Comparison of ENCODE assay signal across 13 cellular contexts in genomic region chr10:71395621-71396020, GRCh38. TPM values are rescaled to one million over a fixed set of nuclear protein-coding genes. Genes with fewer than 3 reads are reported as not detected.
DNase-seq lines count a peak whose midpoint lies in the region; ATAC-seq, FAIRE-seq and TF ChIP-seq lines count a peak whose summit lies in the region.
"Had no signal": no experiment of that assay in that cellular context is flagged by ENCODE, and none has a peak within 500 bp of the region (broad histone marks: within the 10 kb centered on the region; RNA-seq: fewer than 3 reads in every experiment).

No MANE protein-coding gene starts in this region.

- H2BK12ac ChIP-seq in H1 (ENCODE audit: low read depth, low read length) (no peak overlapping the region; the same call in 1 of the 2 replicates), trophoblast cell (ENCODE audit: low read length) (no peak overlapping the region)

- peak overlapping the region; percentile 12; the same call in 1 of the 2 replicates for H2BK15ac ChIP-seq in H1 (ENCODE audit: low read length)

- H3K9me3 ChIP-seq in H1 (ENCODE audit: insufficient read depth in 2 of 2, low read depth in 1 of 2, low read length in 1 of 2), result no peaks in the 10 kb centered on the region
- H3K9me3 ChIP-seq in trophoblast cell (ENCODE audit: insufficient read depth, low read depth, low read length), result peaks cover 3% of the 10 kb centered on the region
- H3K9me3 ChIP-seq: ascending aorta, upper lobe of left lung had no signal

- no peak overlapping the region for H3K27ac Mint-ChIP-seq in activated CD4-positive, alpha-beta T cell treated with anti-CD3 and anti-CD28 coated beads for 36 hours
- no peak overlapping the region for H3K27ac Mint-ChIP-seq in activated naive CD4-positive, alpha-beta T cell treated with anti-CD3 and anti-CD28 coated beads for 36 hours

- POLR2A ChIA-PET in activated CD4-positive, alpha-beta T cell treated with anti-CD3 and anti-CD28 coated beads for 36 hours (lab: Charles Lee), result no interaction called here
- POLR2A ChIA-PET in H1 (lab: Charles Lee; ENCODE audit: partially characterized antibody), result interaction anchor here (0.7 to 1.3 kb wide), 4 partner anchors 11 to 361 kb away, joined by 3 read pairs; no protein-coding TSS in a partner anchor

- H2BK5ac ChIP-seq in H1 (ENCODE audit: low read depth, low read length) (no peak overlapping the region), trophoblast cell (ENCODE audit: low read depth, low read length, poor library complexity) (no peak overlapping the region)

- H2AK5ac ChIP-seq in H1 (ENCODE audit: low read depth, low read length) (no peak overlapping the region), trophoblast cell (ENCODE audit: low read length) (no peak overlapping the region)

- no peak overlapping the region for H4K91ac ChIP-seq in H1 (replicated peaks; ENCODE audit: insufficient read length, low read length)
- H4K91ac ChIP-seq in trophoblast cell (ENCODE audit: low read depth, low read length), result no peak overlapping the region

- H3K14ac ChIP-seq in H1 (ENCODE audit: insufficient read length), result no peak overlapping the region
- H3K14ac ChIP-seq in trophoblast cell (ENCODE audit: low read length), result no peak overlapping the region

- no peak for FAIRE-seq in H1 (lab: Jason Lieb, UNC)
- FAIRE-seq: H54 had no signal

- peaks cover 0 to 18% (median 10%) of the 10 kb centered on the region in 4 experiments; a peak in 6 of 7 replicates for H3K4me1 ChIP-seq in H1 (replicated peaks in 1 of 4; ENCODE audit: control insufficient read depth in 3 of 4, insufficient read depth in 4 of 4, low read length in 3 of 4)
- H3K4me1 ChIP-seq in trophoblast cell (ENCODE audit: control insufficient read depth in 1 of 2, insufficient read depth in 2 of 2, low read length in 2 of 2), result peaks cover 4 to 6% of the 10 kb centered on the region in 2 experiments

- TF ChIP-seq EP300 in H1 (IDR thresholded peaks at IDR 0.05; ENCODE audit: borderline replicate concordance in 1 of 2, low read depth in 2 of 2, low read length in 2 of 2), result no peak

- H3K9me3 Mint-ChIP-seq in activated CD4-positive, alpha-beta T cell treated with anti-CD3 and anti-CD28 coated beads for 36 hours (ENCODE audit: low read depth), result no peaks in the 10 kb centered on the region
- no peaks in the 10 kb centered on the region for H3K9me3 Mint-ChIP-seq in activated naive CD4-positive, alpha-beta T cell treated with anti-CD3 and anti-CD28 coated beads for 36 hours

- H2BK120ac ChIP-seq in H1 (replicated peaks; ENCODE audit: low read depth, low read length), result no peak overlapping the region
- no peak overlapping the region for H2BK120ac ChIP-seq in trophoblast cell (ENCODE audit: insufficient read depth, low read length, poor library complexity)

- H3K9ac ChIP-seq in H1 (replicated peaks in 1 of 4; ENCODE audit: extremely low read depth in 1 of 4, low read depth in 3 of 4, low read length in 3 of 4) (no peak overlapping the region), trophoblast cell (ENCODE audit: low read length) (no peak overlapping the region)

- H3K36me3 Mint-ChIP-seq in activated CD4-positive, alpha-beta T cell treated with anti-CD3 and anti-CD28 coated beads for 36 hours (ENCODE audit: low read depth), result no peaks in the 10 kb centered on the region
- no peaks in the 10 kb centered on the region for H3K36me3 Mint-ChIP-seq in activated naive CD4-positive, alpha-beta T cell treated with anti-CD3 and anti-CD28 coated beads for 36 hours (ENCODE audit: low read depth)

- no peak for TF ChIP-seq POLR2A in H1 (IDR thresholded peaks at IDR 0.05; ENCODE audit: control extremely low read depth in 1 of 2, low read depth in 2 of 2, low read length in 2 of 2)

- no peak overlapping the region for H3K23ac ChIP-seq in H1 (ENCODE audit: insufficient read length)
- H3K23ac ChIP-seq in trophoblast cell (ENCODE audit: low read length), result no peak overlapping the region

- H3K56ac ChIP-seq in H1 (replicated peaks; ENCODE audit: insufficient read length, low read depth, low read length), result no peak overlapping the region

- H3K4me1 Mint-ChIP-seq in activated CD4-positive, alpha-beta T cell treated with anti-CD3 and anti-CD28 coated beads for 36 hours, result peaks cover 8% of the 10 kb centered on the region
- peaks cover 2% of the 10 kb centered on the region for H3K4me1 Mint-ChIP-seq in activated naive CD4-positive, alpha-beta T cell treated with anti-CD3 and anti-CD28 coated beads for 36 hours (ENCODE audit: low read depth)

- H4K12ac ChIP-seq in trophoblast cell (ENCODE audit: low read depth, low read length), result no peak overlapping the region

- H2AFZ ChIP-seq in H1 (ENCODE audit: low read length) (no peak overlapping the region), trophoblast cell (ENCODE audit: insufficient read depth, low read length, poor library complexity) (no peak overlapping the region)

- H3K4me2 ChIP-seq in H1 (ENCODE audit: insufficient read depth in 1 of 2, low read depth in 2 of 2, low read length in 2 of 2) (0 out of 4 replicates have a peak overlapping the region, but pooled peaks of 1 of the 2 experiments have one; percentile 63), trophoblast cell (ENCODE audit: low read length) (no peak overlapping the region)

- peaks cover 0 to 15% of the 10 kb centered on the region in 2 experiments for H4K20me1 ChIP-seq in H1 (replicated peaks in 1 of 2; ENCODE audit: control insufficient read depth in 1 of 2, insufficient read depth in 2 of 2, low read length in 2 of 2)

- DNase-seq in activated CD4-positive, alpha-beta T cell treated with anti-CD3 and anti-CD28 coated beads for 48 hours, result peak; percentile 10
- DNase-seq in activated CD4-positive, alpha-beta T cell treated with anti-CD3 and anti-CD28 coated beads for 36 hours, result no peak
- DNase-seq in HuH-7.5 (ENCODE audit: low spot score), result peak; percentile 49
- DNase-seq in H1 (ENCODE audit: low read depth in 1 of 2, low spot score in 2 of 2), result peak in 1 of 2 experiments; percentile 42
- peak; percentile 21 to 53 for DNase-seq in trophoblast cell
- no peak for DNase-seq in NOMO-1 treated with DMSO at 0.1 percent for 48 hours (lab: John Stamatoyannopoulos, UW; ENCODE audit: unreplicated experiment)
- no peak for DNase-seq in NCI-H128 (lab: John Stamatoyannopoulos, UW; ENCODE audit: unreplicated experiment)
- no peak for DNase-seq in activated naive CD4-positive, alpha-beta T cell treated with anti-CD3 and anti-CD28 coated beads for 36 hours
- DNase-seq: effector CD8-positive, alpha-beta T cell had no signal

- H3K27me3 Mint-ChIP-seq in activated CD4-positive, alpha-beta T cell treated with anti-CD3 and anti-CD28 coated beads for 36 hours, result peaks cover 51% of the 10 kb centered on the region
- peaks cover 58% of the 10 kb centered on the region for H3K27me3 Mint-ChIP-seq in activated naive CD4-positive, alpha-beta T cell treated with anti-CD3 and anti-CD28 coated beads for 36 hours (ENCODE audit: low read depth)

- intact Hi-C loops in activated CD4-positive, alpha-beta T cell treated with anti-CD3 and anti-CD28 coated beads for 36 hours (cut with DNase I, micrococcal nuclease), result loop anchor here (1.0 to 5.0 kb wide), 6 partner anchors 175 to 417 kb away; no protein-coding TSS in a partner anchor
- intact Hi-C loops in activated naive CD4-positive, alpha-beta T cell treated with anti-CD3 and anti-CD28 coated beads for 36 hours (cut with micrococcal nuclease), result loop anchor here (1.0 to 5.0 kb wide), 5 partner anchors 175 to 502 kb away; no protein-coding TSS in a partner anchor

- no peak overlapping the region for H4K8ac ChIP-seq in H1 (ENCODE audit: extremely low read depth, insufficient read depth, low read length)
- no peak overlapping the region for H4K8ac ChIP-seq in trophoblast cell (ENCODE audit: low read depth, low read length)

- ATAC-seq in activated CD4-positive, alpha-beta T cell treated with anti-CD3 and anti-CD28 coated beads for 36 hours, result no peak

- H3K79me2 ChIP-seq in H1 (ENCODE audit: control insufficient read depth in 1 of 2, insufficient read depth in 2 of 2, low read length in 2 of 2), result no peaks in the 10 kb centered on the region
- no peaks in the 10 kb centered on the region for H3K79me2 ChIP-seq in trophoblast cell (ENCODE audit: control insufficient read depth, insufficient read depth, low read length, poor library complexity)

- H3K36me3 ChIP-seq in H1 (ENCODE audit: control insufficient read depth in 2 of 4, insufficient read depth in 4 of 4, low read length in 3 of 4) (no peaks in the 10 kb centered on the region), trophoblast cell (ENCODE audit: control insufficient read depth in 1 of 2, insufficient read depth in 2 of 2, low read length in 2 of 2) (no peaks in the 10 kb centered on the region)
- H3K36me3 ChIP-seq: ascending aorta, upper lobe of left lung had no signal

- H3K4me3 Mint-ChIP-seq in activated CD4-positive, alpha-beta T cell treated with anti-CD3 and anti-CD28 coated beads for 36 hours, result no peak overlapping the region
- H3K4me3 Mint-ChIP-seq in activated naive CD4-positive, alpha-beta T cell treated with anti-CD3 and anti-CD28 coated beads for 36 hours, result no peak overlapping the region

- H3K23me2 ChIP-seq in H1 (ENCODE audit: low read depth, low read length), result peaks cover 14% of the 10 kb centered on the region; the same call in 1 of the 2 replicates

- CTCF ChIA-PET in activated CD4-positive, alpha-beta T cell treated with anti-CD3 and anti-CD28 coated beads for 36 hours (lab: Charles Lee), result interaction anchor here (0.7 to 4.5 kb wide), 12 partner anchors 11 to 447 kb away, joined by 3 to 37 read pairs (median 4); no protein-coding TSS in a partner anchor
- CTCF ChIA-PET in H1 (lab: Charles Lee; ENCODE audit: partially characterized antibody), result interaction anchor here (0.7 to 7.6 kb wide), 67 partner anchors 9 to 331 kb away, joined by 3 to 74 read pairs (median 5); partner anchors contain the start of gene SLC29A3
- CTCF ChIA-PET in activated naive CD4-positive, alpha-beta T cell treated with anti-CD3 and anti-CD28 coated beads for 36 hours (lab: Charles Lee), result interaction anchor here (0.7 to 5.1 kb wide), 16 partner anchors 11 to 417 kb away, joined by 3 to 40 read pairs (median 4); partner anchors contain the start of gene SLC29A3

- H4K5ac ChIP-seq in H1 (ENCODE audit: insufficient read length, low read depth, low read length), result no peak overlapping the region

- H3K79me1 ChIP-seq in H1 (ENCODE audit: low read depth, low read length) (no peaks in the 10 kb centered on the region), trophoblast cell (ENCODE audit: low read length) (no peaks in the 10 kb centered on the region)

- no peak overlapping the region for H2BK20ac ChIP-seq in H1 (ENCODE audit: low read length)

- H3K18ac ChIP-seq in H1 (ENCODE audit: extremely low read depth, low read length) (no peak overlapping the region; the same call in 1 of the 2 replicates), trophoblast cell (ENCODE audit: low read length) (no peak overlapping the region)

- H3K27me3 ChIP-seq in H1 (replicated peaks in 1 of 4; ENCODE audit: control insufficient read depth in 3 of 4, extremely low read depth in 1 of 4, insufficient read depth in 3 of 4, low read length in 3 of 4) (peaks cover 15 to 50% (median 40%) of the 10 kb centered on the region in 4 experiments), trophoblast cell (ENCODE audit: insufficient read depth, low read length) (peaks cover 24% of the 10 kb centered on the region)

- TF ChIP-seq CTCF in H1 (IDR thresholded peaks at IDR 0.05; ENCODE audit: control extremely low read depth in 1 of 3, insufficient read depth in 1 of 3, low read depth in 1 of 3, low read length in 3 of 3), result peak in 1 of 3 experiments; percentile 28; a peak in 2 of 4 replicates

- H3K27ac ChIP-seq in H1 (ENCODE audit: low read depth, low read length), result no peak overlapping the region
- H3K27ac ChIP-seq in trophoblast cell (ENCODE audit: low read depth, low read length), result no peak overlapping the region
- H3K27ac ChIP-seq: ascending aorta, RWPE1 had no signal

- no peak for TF ChIP-seq RAD21 in H1 (IDR thresholded peaks at IDR 0.05 in 1 of 2, conservative IDR thresholded peaks at IDR 0.05 in 1 of 2; ENCODE audit: low read depth in 2 of 2, low read length in 2 of 2)

- H3K4ac ChIP-seq in H1 (replicated peaks; ENCODE audit: insufficient read length, low read depth, low read length), result no peak overlapping the region
- no peak overlapping the region for H3K4ac ChIP-seq in trophoblast cell (ENCODE audit: low read depth, low read length)

- WGBS in H1 (ENCODE audit: extremely low coverage in 1 of 2, insufficient coverage in 1 of 2, insufficient read length in 1 of 2, insufficient replicate concordance in 2 of 2, low coverage in 1 of 2, low lambda C conversion rate in 2 of 2, missing lambda C conversion rate in 1 of 2), 2 experiments, result 74% methylated on average over 4 of the region's 4 CpGs; no CpG with 5 or more reads in 1 of the 2 experiments
- no CpG with 5 or more reads among the region's 4 CpGs for WGBS in trophoblast cell (ENCODE audit: extremely low coverage, insufficient coverage, insufficient read length)

- H3K4me3 ChIP-seq in H1 (ENCODE audit: extremely low read depth in 1 of 4, insufficient read depth in 2 of 4, low read depth in 3 of 4, low read length in 4 of 4), result peak overlapping the region in 1 of 4 experiments; percentile 86; a peak in 1 of 8 replicates
- H3K4me3 ChIP-seq in trophoblast cell (ENCODE audit: low read depth, low read length), result no peak overlapping the region

RNA-seq across cellular contexts. Expression of gene CDH23, which starts 1.1 kb away (rescaled TPM):
- total RNA-seq in activated CD4-positive, alpha-beta T cell treated with anti-CD3 and anti-CD28 coated beads for 36 hours, result 1 to 10 TPM; 1.5 to 1.6 TPM
- 1.9 and 2.0 TPM in 2 replicates for total RNA-seq in H1 (2021; fragmentation: NEBNext Ultra II Directional; extraction: Animal tissue kit (Norgen Biotek cat#: 25700))
- polyA plus RNA-seq in H1 (2011; rRNA removed), result 4.9 and 6.3 TPM in 2 replicates
- polyA plus RNA-seq in H1 (2011; cell fraction: cytosol; rRNA removed), result 3.3 TPM
- polyA plus RNA-seq in H1 (2011; cell fraction: nucleus; rRNA removed), result 7.7 TPM
- polyA plus RNA-seq in H1 (2012, experiment 1 of 2), result 1.9 to 4.6 TPM (median 3.2 TPM) in 4 replicates
- polyA plus RNA-seq in H1 (2012, experiment 2 of 2), result 1.8 TPM
- 1.3 TPM for polyA plus RNA-seq in H1 (2013, experiment 1 of 2)
- polyA plus RNA-seq in H1 (2013, experiment 2 of 2), result 1.4 TPM
- 7.2 and 10.5 TPM in 2 replicates for polyA minus RNA-seq in H1 (2011; rRNA and poly(A)+ RNA removed)
- 2.6 TPM for polyA minus RNA-seq in H1 (2011; cell fraction: cytosol; rRNA and poly(A)+ RNA removed)
- 6.9 TPM for polyA minus RNA-seq in H1 (2011; cell fraction: nucleus; rRNA and poly(A)+ RNA removed)
- polyA plus RNA-seq in trophoblast cell (2013), result 0.07 and 0.10 TPM in 2 replicates
- 1 to 10 TPM; 1.6 TPM for total RNA-seq in activated naive CD4-positive, alpha-beta T cell treated with anti-CD3 and anti-CD28 coated beads for 36 hours

Comparison
In these comparisons a context has a peak if more than half of its experiments do, and no peak if none do; other contexts are left out.
1. DNase-seq: peak in activated CD4-positive, alpha-beta T cell treated with anti-CD3 and anti-CD28 coated beads for 48 hours (single experiment), HuH-7.5 (single experiment) and trophoblast cell (2 of 2); none in activated CD4-positive, alpha-beta T cell treated with anti-CD3 and anti-CD28 coated beads for 36 hours (single experiment), NOMO-1 treated with DMSO at 0.1 percent for 48 hours (single experiment), NCI-H128 (single experiment) and activated naive CD4-positive, alpha-beta T cell treated with anti-CD3 and anti-CD28 coated beads for 36 hours (single experiment).